ENCODE assay signal across 20 cellular contexts in the genomic region with DNA sequence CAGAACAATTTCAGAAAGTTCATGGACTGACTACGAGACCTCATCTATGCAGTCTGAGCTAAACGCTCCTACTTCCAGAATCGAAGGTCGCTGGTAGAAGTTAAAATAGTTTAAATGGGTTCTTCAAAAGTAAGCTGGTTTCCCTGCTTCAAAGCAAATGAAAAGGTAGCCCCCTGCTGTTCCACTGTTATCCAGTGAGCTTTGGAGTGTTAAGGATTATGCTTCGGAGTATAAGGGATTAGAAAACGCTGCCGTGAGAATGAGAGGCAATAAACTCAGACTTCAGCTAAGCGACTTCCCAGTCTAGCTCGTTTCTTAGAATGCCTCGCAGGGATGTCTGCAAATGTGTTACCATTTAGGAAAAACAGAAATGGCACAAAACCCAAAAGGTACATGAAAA. TPM values are rescaled to one million over a fixed set of nuclear protein-coding genes. Genes with fewer than 3 reads are reported as not detected.
"Had no signal": no experiment of that assay in that cellular context is flagged by ENCODE, and none has a peak within 500 bp of the region (broad histone marks: within the 10 kb centered on the region; RNA-seq: fewer than 3 reads in every experiment).

No MANE protein-coding gene starts in this region.

- FAIRE-seq: kidney had no signal

- H3K4me3 ChIP-seq: esophagus squamous epithelium, lung, smooth muscle cell, tibial artery, upper lobe of right lung, vagina had no signal

- ATAC-seq: effector memory CD8-positive, alpha-beta T cell; left cardiac atrium; left ventricle myocardium superior; right cardiac atrium; upper lobe of right lung had no signal

- H3K4me1 ChIP-seq: tibial artery, vagina had no signal

- H3K27ac ChIP-seq: esophagus squamous epithelium, neutrophil, tibial artery, vagina had no signal

- DNase-seq: effector memory CD8-positive, alpha-beta T cell; esophagus squamous epithelium; foreskin fibroblast; kidney; left cardiac atrium; left ventricle myocardium superior; mesenchymal stem cell; naive B cell; posterior cingulate gyrus; right cardiac atrium; stimulated activated CD4-positive, alpha-beta T cell treated with anti-CD3 and anti-CD28 coated beads, Interleukin-2, amount 100 ng/mL, for 48 hours; stimulated activated naive CD4-positive, alpha-beta T cell treated with Interleukin-2 at 50 U/mL for 16 hours; tibial artery; upper lobe of right lung had no signal

- H3K9me3 ChIP-seq: esophagus squamous epithelium, neutrophil, tibial artery, upper lobe of right lung, vagina had no signal

- H3K27me3 ChIP-seq: esophagus squamous epithelium, neutrophil, tibial artery, upper lobe of right lung, vagina had no signal

RNA-seq across cellular contexts. Expression of a gene that starts 56.8 kb away (rescaled TPM):
- total RNA-seq: epithelial cell of proximal tubule, esophagus squamous epithelium, osteocyte, upper lobe of right lung, vagina had no signal
